In the genomic region with DNA sequence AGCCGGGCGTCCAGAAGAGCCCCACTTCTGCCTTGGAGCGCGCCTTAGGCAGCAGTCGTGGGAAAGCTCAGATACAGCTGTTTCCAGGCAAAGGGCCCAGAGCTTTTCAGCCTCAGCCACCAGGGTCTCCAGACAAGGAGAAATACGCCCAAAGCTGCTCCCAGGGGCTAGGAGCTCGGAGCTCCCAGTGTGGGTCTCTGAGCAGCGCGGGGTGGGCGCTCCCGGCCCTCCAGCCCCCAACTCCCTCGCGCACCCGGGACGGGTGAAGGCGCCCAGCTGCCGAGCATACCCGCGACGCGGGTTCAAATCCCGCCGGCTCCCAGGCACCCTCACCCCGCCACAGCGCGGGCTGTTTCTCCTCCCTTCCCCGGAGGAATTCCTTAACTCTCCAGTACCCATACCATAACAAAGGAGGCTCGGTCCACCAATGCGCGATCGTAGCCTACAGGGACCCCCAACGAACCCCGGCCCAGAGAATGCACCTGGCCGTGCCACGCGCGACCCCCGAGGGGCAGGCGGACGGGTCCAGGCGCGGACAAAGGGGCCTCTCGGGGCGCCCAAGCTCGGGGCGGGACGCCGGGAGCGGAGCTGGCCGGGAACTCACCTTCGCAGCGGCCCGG, we compare ENCODE assay signal across 8 cellular contexts. TPM values are rescaled to one million over a fixed set of nuclear protein-coding genes. Genes with fewer than 3 reads are reported as not detected.
DNase-seq lines count a peak whose midpoint lies in the region; ATAC-seq, FAIRE-seq and TF ChIP-seq lines count a peak whose summit lies in the region.

No MANE protein-coding gene starts in this region.

- peaks cover 0 to 4% (median 0%) of the 10 kb centered on the region in 3 donors for H3K36me3 Mint-ChIP-seq in naive thymus-derived CD8-positive, alpha-beta T cell

- FAIRE-seq in GM12892 (lab: Jason Lieb, UNC) = no peak

- H2BK5ac ChIP-seq in trophoblast cell (ENCODE audit: low read depth, low read length, poor library complexity) = peak overlapping the region; percentile 93

- peak overlapping the region; percentile 63 for H2AK5ac ChIP-seq in trophoblast cell (ENCODE audit: low read length)

- no peak for TF ChIP-seq CTCF in adrenal gland (IDR thresholded peaks at IDR 0.05)
- TF ChIP-seq CTCF in left ventricle myocardium inferior (IDR thresholded peaks at IDR 0.05; ENCODE audit: borderline replicate concordance) = peak; percentile 9

- no peak overlapping the region for H3K4me3 Mint-ChIP-seq in naive thymus-derived CD8-positive, alpha-beta T cell

- peak overlapping the region in 4 of 5 donors; percentile 52 to 89 (median 79) for H3K27ac ChIP-seq in adrenal gland
- H3K27ac ChIP-seq in left ventricle myocardium inferior (replicated peaks) = peak overlapping the region; percentile 97
- peak overlapping the region; percentile 66 for H3K27ac ChIP-seq in trophoblast cell (ENCODE audit: low read depth, low read length)

- H3K9me3 Mint-ChIP-seq in naive thymus-derived CD8-positive, alpha-beta T cell = no peaks in the 10 kb centered on the region

- H4K12ac ChIP-seq in trophoblast cell (ENCODE audit: low read depth, low read length) = peak overlapping the region; percentile 49

- H4K8ac ChIP-seq in trophoblast cell (ENCODE audit: low read depth, low read length) = peak overlapping the region; percentile 64

- peaks cover 0 to 15% of the 10 kb centered on the region in 2 donors for H3K4me1 ChIP-seq in adrenal gland (replicated peaks in 1 of 2)
- peaks cover 98% of the 10 kb centered on the region for H3K4me1 ChIP-seq in left ventricle myocardium inferior
- H3K4me1 ChIP-seq in trophoblast cell (ENCODE audit: control insufficient read depth in 1 of 2, insufficient read depth in 2 of 2, low read length in 2 of 2) = peaks cover 34 to 42% of the 10 kb centered on the region in 2 experiments

- no peaks in the 10 kb centered on the region for H3K9me3 ChIP-seq in adrenal gland (replicated peaks in 1 of 3)
- H3K9me3 ChIP-seq in left ventricle myocardium inferior (replicated peaks) = no peaks in the 10 kb centered on the region
- no peaks in the 10 kb centered on the region for H3K9me3 ChIP-seq in trophoblast cell (ENCODE audit: insufficient read depth, low read depth, low read length)

- TF ChIP-seq POLR2A in adrenal gland (IDR thresholded peaks at IDR 0.05) = no peak
- no peak for TF ChIP-seq POLR2A in GM12892 (IDR thresholded peaks at IDR 0.05; ENCODE audit: low read depth, low read length)

- H3K79me1 ChIP-seq in trophoblast cell (ENCODE audit: low read length) = peaks cover 42% of the 10 kb centered on the region

- peak overlapping the region; percentile 89 for H3K14ac ChIP-seq in trophoblast cell (ENCODE audit: low read length)

- H4K91ac ChIP-seq in trophoblast cell (ENCODE audit: low read depth, low read length) = peak overlapping the region; percentile 78

- H3K4ac ChIP-seq in trophoblast cell (ENCODE audit: low read depth, low read length) = peak overlapping the region; percentile 84

- DNase-seq in Caki2 (ENCODE audit: low read depth) = peak; percentile 19
- DNase-seq in adrenal gland = no peak
- DNase-seq in left ventricle myocardium inferior = no peak
- no peak for DNase-seq in trophoblast cell
- DNase-seq in naive thymus-derived CD8-positive, alpha-beta T cell = no peak
- DNase-seq in NCI-H128 (lab: John Stamatoyannopoulos, UW; ENCODE audit: unreplicated experiment) = no peak
- no peak for DNase-seq in GM12892 (ENCODE audit: insufficient read length)

- H3K36me3 ChIP-seq in adrenal gland (replicated peaks in 1 of 2) (no peaks in the 10 kb centered on the region), left ventricle myocardium inferior (no peaks in the 10 kb centered on the region), trophoblast cell (ENCODE audit: control insufficient read depth in 1 of 2, insufficient read depth in 2 of 2, low read length in 2 of 2) (peaks cover 17 to 33% of the 10 kb centered on the region in 2 experiments)

- in situ Hi-C loops in Caki2 (cut with HindIII; ENCODE audit: low pct_unique_long_range_greater_than_20kb, low sequenced_read_pairs) = no loop called here

- H3K4me3 ChIP-seq in adrenal gland (peak overlapping the region in 2 of 4 donors; percentile 21 to 77), left ventricle myocardium inferior (peak overlapping the region; percentile 83), trophoblast cell (ENCODE audit: low read depth, low read length) (peak overlapping the region; percentile 93)

- H3K9ac ChIP-seq in trophoblast cell (ENCODE audit: low read length) = peak overlapping the region; percentile 94

- H3K27ac Mint-ChIP-seq in naive thymus-derived CD8-positive, alpha-beta T cell = no peak overlapping the region

- peak overlapping the region; percentile 14 for H2AFZ ChIP-seq in trophoblast cell (ENCODE audit: insufficient read depth, low read length, poor library complexity)

- peaks cover 0 to 14% (median 6%) of the 10 kb centered on the region in 4 donors for H3K4me1 Mint-ChIP-seq in naive thymus-derived CD8-positive, alpha-beta T cell

- 10 to 35% (median 17%) methylated on average over 5 to 53 of the region's 53 CpGs for whole genome bisulfite sequencing in adrenal gland, 4 donors
- no CpG with 5 or more reads among the region's 53 CpGs for WGBS in trophoblast cell (ENCODE audit: extremely low coverage, insufficient coverage, insufficient read length)

- H3K27me3 ChIP-seq in adrenal gland = peaks cover 4% of the 10 kb centered on the region
- no peaks in the 10 kb centered on the region for H3K27me3 ChIP-seq in left ventricle myocardium inferior (ENCODE audit: low read depth)
- H3K27me3 ChIP-seq in trophoblast cell (ENCODE audit: insufficient read depth, low read length) = no peaks in the 10 kb centered on the region

- H3K79me2 ChIP-seq in trophoblast cell (ENCODE audit: control insufficient read depth, insufficient read depth, low read length, poor library complexity) = peaks cover 40% of the 10 kb centered on the region

- H3K4me2 ChIP-seq in trophoblast cell (ENCODE audit: low read length) = peak overlapping the region; percentile 72

- peak overlapping the region; percentile 81 for H3K18ac ChIP-seq in trophoblast cell (ENCODE audit: low read length)

- no peak overlapping the region for H3K23ac ChIP-seq in trophoblast cell (ENCODE audit: low read length)

- intact Hi-C loops in adrenal gland (cut with DNase I) = loop anchor here in 1 of 2 donors (10.0 kb wide), 1 partner anchor 62 kb away; no protein-coding TSS in a partner anchor
- intact Hi-C loops in left ventricle myocardium inferior (cut with micrococcal nuclease) = loop anchor here (10.0 kb wide), 2 partner anchors 82 to 108 kb away; no protein-coding TSS in a partner anchor

- H2BK120ac ChIP-seq in trophoblast cell (ENCODE audit: insufficient read depth, low read length, poor library complexity) = peak overlapping the region; percentile 60

- ATAC-seq in GM18867 (IDR thresholded peaks at IDR 0.05; ENCODE audit: unreplicated experiment) = no peak
- no peak for ATAC-seq in naive thymus-derived CD8-positive, alpha-beta T cell

- POLR2A ChIA-PET in naive thymus-derived CD8-positive, alpha-beta T cell (lab: Charles Lee) = no interaction called here

- H3K27me3 Mint-ChIP-seq in naive thymus-derived CD8-positive, alpha-beta T cell = peaks cover 35 to 82% (median 64%) of the 10 kb centered on the region in 5 donors

- H2BK12ac ChIP-seq in trophoblast cell (ENCODE audit: low read length) = peak overlapping the region; percentile 47

RNA-seq across cellular contexts. Expression of a gene that starts 0.5 kb away (rescaled TPM):
- 393 and 454 TPM in 2 replicates for total RNA-seq in Caki2 (2014; rRNA removed; shearing (Covaris generic); ENCODE audit: low replicate concordance)
- total RNA-seq in adrenal gland (100 to 1,000 TPM; 124 to 364 (median 207) TPM), left ventricle myocardium inferior (120 TPM)
- 100 to 1,000 TPM in 2 of 3 donors, 10 to 100 TPM in 1; 62.4 to 127 (median 121) TPM for polyA plus RNA-seq in adrenal gland
- 445 and 497 TPM in 2 replicates for polyA plus RNA-seq in trophoblast cell (2013)
- total RNA-seq in naive thymus-derived CD8-positive, alpha-beta T cell = not detected
- polyA plus RNA-seq in naive thymus-derived CD8-positive, alpha-beta T cell = not detected
- not detected for polyA plus RNA-seq in GM12892 (2012; ENCODE audit: missing spikeins)

RNA-seq across cellular contexts. Expression of a gene that starts 0.6 kb away (rescaled TPM):
- 370 and 412 TPM in 2 replicates for total RNA-seq in Caki2 (2014; rRNA removed; shearing (Covaris generic); ENCODE audit: low replicate concordance)
- total RNA-seq in adrenal gland = 100 to 1,000 TPM; 114 to 852 (median 175) TPM
- 100 to 1,000 TPM in 1 of 3 donors, 10 to 100 TPM in 2; 70.9 to 168 (median 77.8) TPM for polyA plus RNA-seq in adrenal gland
- total RNA-seq in left ventricle myocardium inferior = 117 TPM
- 769 and 825 TPM in 2 replicates for polyA plus RNA-seq in trophoblast cell (2013)
- not detected for total RNA-seq in naive thymus-derived CD8-positive, alpha-beta T cell
- polyA plus RNA-seq in naive thymus-derived CD8-positive, alpha-beta T cell = not detected
- polyA plus RNA-seq in GM12892 (2012; ENCODE audit: missing spikeins) = 0.32 TPM

Comparison
In these comparisons a context has a peak if more than half of its experiments do, and no peak if none do; other contexts are left out.
1. RNA of a gene that starts 0.5 kb away (total RNA-seq): 393 to 454 TPM in Caki2, 124 to 364 TPM in adrenal gland and 120 TPM in left ventricle myocardium inferior (single experiment); not detected in naive thymus-derived CD8-positive, alpha-beta T cell; every median in the first group is over 100 times any median in the second.
2. RNA of a gene that starts 0.6 kb away (total RNA-seq): 370 to 412 TPM in Caki2, 114 to 852 TPM in adrenal gland and 117 TPM in left ventricle myocardium inferior (single experiment); not detected in naive thymus-derived CD8-positive, alpha-beta T cell; every median in the first group is over 100 times any median in the second.
3. Peak in every context shown above with its lines, with median percentiles within 50 percentile points of each other: H3K27ac ChIP-seq.